Comparison of ENCODE assay signal across 19 cellular contexts in genomic region chr6:166423781-166424180, GRCh38. TPM values are rescaled to one million over a fixed set of nuclear protein-coding genes. Genes with fewer than 3 reads are reported as not detected.
A peak's percentile ranks its signal among the peaks of the same experiment; 100 is the strongest.
DNase-seq lines count a peak whose midpoint lies in the region; ATAC-seq, FAIRE-seq and TF ChIP-seq lines count a peak whose summit lies in the region.
"Had no signal": no experiment of that assay in that cellular context is flagged by ENCODE, and none has a peak within 500 bp of the region (broad histone marks: within the 10 kb centered on the region; RNA-seq: fewer than 3 reads in every experiment).

No MANE protein-coding gene starts in this region.

- no peak overlapping the region for H3K4me3 ChIP-seq in kidney (ENCODE audit: low read length in 2 of 2)

- no peak for TF ChIP-seq CTCF in kidney (IDR thresholded peaks at IDR 0.05; ENCODE audit: borderline replicate concordance, extremely low read depth, insufficient read depth)

- no peaks in the 10 kb centered on the region for H3K4me1 ChIP-seq in kidney (ENCODE audit: control insufficient read depth in 1 of 2, insufficient read depth in 1 of 2, low read depth in 1 of 2, low read length in 2 of 2)

- DNase-seq in C1 segment of cervical spinal cord (lab: John Stamatoyannopoulos, UW) (peak in 9 of 14 donors; percentile 30 to 74 (median 40)), anterior cingulate cortex (lab: John Stamatoyannopoulos, UW) (peak in 30 of 58 donors; percentile 20 to 85 (median 61)), kidney (peak; percentile 32), putamen (ENCODE audit: low spot score) (peak; percentile 81), RPMI8226 (no peak)
- DNase-seq: COR-L47, NCI-H1105 treated with DMSO at 0.1 percent for 48 hours, NCI-H1694 treated with DMSO at 0.1 percent for 48 hours, NCI-H2107, NCI-H226, NCI-H526, SIG-M5 had no signal

- FAIRE-seq in kidney (lab: Jason Lieb, UNC): no peak
- FAIRE-seq: GM12892, H54, HTR-8/SVneo had no signal

- peaks cover 8 to 9% of the 10 kb centered on the region in 2 donors for H3K36me3 ChIP-seq in kidney (ENCODE audit: control insufficient read depth in 1 of 2, insufficient read depth in 2 of 2, low read length in 2 of 2)

- no peak overlapping the region for H3K9ac ChIP-seq in kidney (ENCODE audit: low read length in 2 of 2)

- intact Hi-C loops in kidney (cut with DNase I): no loop called here

- no peaks in the 10 kb centered on the region for H3K9me3 ChIP-seq in kidney (ENCODE audit: control insufficient read depth in 1 of 2, low read length in 2 of 2)

- ATAC-seq in HG02852 (IDR thresholded peaks at IDR 0.05; ENCODE audit: unreplicated experiment) (no peak), HG03457 (IDR thresholded peaks at IDR 0.05; ENCODE audit: unreplicated experiment) (no peak), GM21515 (IDR thresholded peaks at IDR 0.05; ENCODE audit: unreplicated experiment) (no peak)

- H3K27ac ChIP-seq in kidney (ENCODE audit: low read depth in 2 of 2, low read length in 2 of 2): no peak overlapping the region
- H3K27ac ChIP-seq: HL-60 had no signal

RNA-seq across cellular contexts. Expression of gene MPC1, which starts 41.0 kb away (rescaled TPM):
- total RNA-seq in kidney: 74.1 TPM
- polyA plus RNA-seq in kidney (ENCODE audit: insufficient read depth, low read depth, low replicate concordance): 313 TPM
